8 cellular contexts compared by ENCODE assay signal in genomic region chr10:92387289-92387940, GRCh38.
DNase-seq lines count a peak whose midpoint lies in the region; TF ChIP-seq lines count a peak whose summit lies in the region.

No MANE protein-coding gene starts in this region.

- H3K27me3 Mint-ChIP-seq in activated naive CD4-positive, alpha-beta T cell treated with anti-CD3 and anti-CD28 coated beads for 36 hours (ENCODE audit: low read depth) = peaks cover 4% of the 10 kb centered on the region

- H3K27ac ChIP-seq in SJSA1 = no peak overlapping the region
- no peak overlapping the region for H3K27ac ChIP-seq in dorsolateral prefrontal cortex

- H3K9me3 ChIP-seq in SJSA1 (replicated peaks) = no peaks in the 10 kb centered on the region

- H3K9me3 Mint-ChIP-seq in activated naive CD4-positive, alpha-beta T cell treated with anti-CD3 and anti-CD28 coated beads for 36 hours = no peaks in the 10 kb centered on the region

- H3K36me3 ChIP-seq in SJSA1 = no peaks in the 10 kb centered on the region

- H3K36me3 Mint-ChIP-seq in activated naive CD4-positive, alpha-beta T cell treated with anti-CD3 and anti-CD28 coated beads for 36 hours (ENCODE audit: low read depth) = no peaks in the 10 kb centered on the region

- no peaks in the 10 kb centered on the region for H3K4me1 Mint-ChIP-seq in activated naive CD4-positive, alpha-beta T cell treated with anti-CD3 and anti-CD28 coated beads for 36 hours (ENCODE audit: low read depth)

- no peak overlapping the region for H3K4me3 Mint-ChIP-seq in activated naive CD4-positive, alpha-beta T cell treated with anti-CD3 and anti-CD28 coated beads for 36 hours

- intact Hi-C loops in activated naive CD4-positive, alpha-beta T cell treated with anti-CD3 and anti-CD28 coated beads for 36 hours (cut with micrococcal nuclease) = no loop called here
- intact Hi-C loops in dorsolateral prefrontal cortex (cut with DNase I) = no loop called here

- H3K4me1 ChIP-seq in SJSA1 (replicated peaks) = no peaks in the 10 kb centered on the region

- no peaks in the 10 kb centered on the region; the same call in 1 of the 2 replicates for H3K27me3 ChIP-seq in SJSA1 (replicated peaks)
- H3K27me3 ChIP-seq in dorsolateral prefrontal cortex = no peaks in the 10 kb centered on the region

- TF ChIP-seq CTCF in fibroblast of the aortic adventitia (IDR thresholded peaks at IDR 0.05; ENCODE audit: insufficient read depth, low read length) = no peak
- no peak for TF ChIP-seq CTCF in dorsolateral prefrontal cortex (IDR thresholded peaks at IDR 0.05 in 54 of 56, conservative IDR thresholded peaks at IDR 0.05 in 2 of 56; ENCODE audit: low read depth in 1 of 56, partially characterized antibody in 56 of 56)

- no peak overlapping the region for H3K27ac Mint-ChIP-seq in activated naive CD4-positive, alpha-beta T cell treated with anti-CD3 and anti-CD28 coated beads for 36 hours

- DNase-seq in activated naive CD4-positive, alpha-beta T cell treated with anti-CD3 and anti-CD28 coated beads for 36 hours = peak; percentile 32
- DNase-seq in activated naive CD4-positive, alpha-beta T cell (lab: John Stamatoyannopoulos, UW) = no peak
- DNase-seq in SJSA1 (ENCODE audit: low read depth in 1 of 2, low spot score in 2 of 2) (peak; percentile 10 to 55), fibroblast of the aortic adventitia (ENCODE audit: low read depth) (peak; percentile 64), ureter (ENCODE audit: low spot score) (no peak), cerebellar nuclear complex (lab: John Stamatoyannopoulos, UW) (no peak), dorsolateral prefrontal cortex (no peak)
- peak; percentile 24 for DNase-seq in stimulated activated CD8-positive, alpha-beta memory T cell treated with anti-CD3 and anti-CD28 coated beads, Interleukin-4, amount 100 ng/mL, for 48 hours

- CTCF ChIA-PET in activated naive CD4-positive, alpha-beta T cell treated with anti-CD3 and anti-CD28 coated beads for 36 hours (lab: Charles Lee) = interaction anchor here (0.6 kb wide), 1 partner anchor 181 kb away, joined by 3 read pairs; no protein-coding TSS in a partner anchor

- H3K4me3 ChIP-seq in SJSA1 (no peak overlapping the region), fibroblast of the aortic adventitia (ENCODE audit: low read depth, low read length) (no peak overlapping the region), dorsolateral prefrontal cortex (no peak overlapping the region)

Comparison
In these comparisons a context has a peak if more than half of its experiments do, and no peak if none do; other contexts are left out.
1. DNase-seq: peak in activated naive CD4-positive, alpha-beta T cell treated with anti-CD3 and anti-CD28 coated beads for 36 hours (single experiment), SJSA1 (2 of 2), fibroblast of the aortic adventitia (single experiment) and stimulated activated CD8-positive, alpha-beta memory T cell treated with anti-CD3 and anti-CD28 coated beads, Interleukin-4, amount 100 ng/mL, for 48 hours (single experiment); none in activated naive CD4-positive, alpha-beta T cell (0 of 4), ureter (single experiment), cerebellar nuclear complex (0 of 2) and dorsolateral prefrontal cortex (0 of 10).